11 cellular contexts compared by ENCODE assay signal in genomic region chr1:151061704-151062103, GRCh38. TPM values are rescaled to one million over a fixed set of nuclear protein-coding genes. Genes with fewer than 3 reads are reported as not detected.
DNase-seq lines count a peak whose midpoint lies in the region; ATAC-seq and TF ChIP-seq lines count a peak whose summit lies in the region.
"Had no signal": no experiment of that assay in that cellular context is flagged by ENCODE, and none has a peak within 500 bp of the region (broad histone marks: within the 10 kb centered on the region; RNA-seq: fewer than 3 reads in every experiment).

No MANE protein-coding gene starts in this region.

- peaks cover 37% of the 10 kb centered on the region for H3K4me1 Mint-ChIP-seq in neural progenitor cell

- H3K9me3 ChIP-seq in DOHH2 (ENCODE audit: control insufficient read depth, insufficient read depth, low read length) (no peaks in the 10 kb centered on the region), NT2/D1 (ENCODE audit: insufficient read depth, low read length) (no peaks in the 10 kb centered on the region), endocrine pancreas (ENCODE audit: control insufficient read depth, low read length) (no peaks in the 10 kb centered on the region), neural progenitor cell (ENCODE audit: low read depth) (no peaks in the 10 kb centered on the region)

- peaks cover 5% of the 10 kb centered on the region for H3K27me3 Mint-ChIP-seq in neural progenitor cell (ENCODE audit: insufficient read depth, low read depth)

- peak overlapping the region; percentile 86 for H3K4me3 ChIP-seq in DOHH2 (ENCODE audit: low read length)
- peak overlapping the region; percentile 90 for H3K4me3 ChIP-seq in NT2/D1 (ENCODE audit: insufficient read length, low read depth)
- peak overlapping the region; percentile 88 for H3K4me3 ChIP-seq in endocrine pancreas (ENCODE audit: control insufficient read depth, insufficient read depth, low read length)
- H3K4me3 ChIP-seq in neural progenitor cell: peak overlapping the region; percentile 89

- H4K20me1 ChIP-seq in DOHH2 (ENCODE audit: control insufficient read depth, insufficient read depth, low read depth, low read length): peaks cover 12% of the 10 kb centered on the region; the same call in 1 of the 2 replicates
- peaks cover 30% of the 10 kb centered on the region for H4K20me1 ChIP-seq in neural progenitor cell (ENCODE audit: low read depth)

- H3F3A ChIP-seq in DOHH2 (ENCODE audit: control insufficient read depth, insufficient read depth) (no peaks in the 10 kb centered on the region), neural progenitor cell (ENCODE audit: low read depth) (peaks cover 27% of the 10 kb centered on the region)

- H3K27me3 ChIP-seq in DOHH2 (ENCODE audit: control insufficient read depth, low read length) (no peaks in the 10 kb centered on the region), NT2/D1 (ENCODE audit: insufficient read depth, insufficient read length) (no peaks in the 10 kb centered on the region), endocrine pancreas (ENCODE audit: control insufficient read depth, insufficient read depth, low read length) (no peaks in the 10 kb centered on the region), neural progenitor cell (no peaks in the 10 kb centered on the region)

- no peaks in the 10 kb centered on the region for H3K9me2 ChIP-seq in DOHH2 (replicated peaks; ENCODE audit: control insufficient read depth, low read length)

- no peak for ATAC-seq in GM19328 (IDR thresholded peaks at IDR 0.05; ENCODE audit: unreplicated experiment)

- peak overlapping the region; percentile 88 for H3K4me2 ChIP-seq in DOHH2 (ENCODE audit: low read length)
- peak overlapping the region; percentile 90 for H3K4me2 ChIP-seq in neural progenitor cell

- peaks cover 31% of the 10 kb centered on the region for H3K36me3 Mint-ChIP-seq in neural progenitor cell

- TF ChIP-seq CTCF in DOHH2 (IDR thresholded peaks at IDR 0.05; ENCODE audit: low read depth, low read length, poor library complexity, severe bottlenecking) (no peak), neural progenitor cell (IDR thresholded peaks at IDR 0.05) (no peak)

- H3K9ac ChIP-seq in NT2/D1 (ENCODE audit: insufficient read length, low read depth) (peak overlapping the region; percentile 39), endocrine pancreas (ENCODE audit: control insufficient read depth, insufficient read depth, low read length) (no peak overlapping the region), neural progenitor cell (peak overlapping the region; percentile 31)

- H3K9me3 Mint-ChIP-seq in neural progenitor cell: no peaks in the 10 kb centered on the region

- peak overlapping the region; percentile 93 for H3K4me3 Mint-ChIP-seq in neural progenitor cell

- H2AFZ ChIP-seq in neural progenitor cell (replicated peaks): no peak overlapping the region

- H3K36me3 ChIP-seq in DOHH2 (ENCODE audit: control insufficient read depth, low read length) (peaks cover 23% of the 10 kb centered on the region), NT2/D1 (ENCODE audit: insufficient read depth, insufficient read length, low read length) (peaks cover 44% of the 10 kb centered on the region), endocrine pancreas (ENCODE audit: control insufficient read depth, insufficient read depth, low read length) (no peaks in the 10 kb centered on the region), neural progenitor cell (no peaks in the 10 kb centered on the region)

- peaks cover 48% of the 10 kb centered on the region for H3K79me2 ChIP-seq in DOHH2 (ENCODE audit: control insufficient read depth, low read length)
- H3K79me2 ChIP-seq in neural progenitor cell (ENCODE audit: low read depth): peaks cover 99% of the 10 kb centered on the region

- DNase-seq in NT2/D1 (ENCODE audit: low read depth, low spot score): no peak
- DNase-seq in neural progenitor cell (ENCODE audit: low spot score): no peak
- no peak for DNase-seq in DMS53 treated with DMSO at 0.1 percent for 48 hours (lab: John Stamatoyannopoulos, UW; ENCODE audit: unreplicated experiment)
- no peak for DNase-seq in anterior cingulate cortex (lab: John Stamatoyannopoulos, UW)
- no peak for DNase-seq in germinal center (ENCODE audit: low spot score)
- DNase-seq: activated T-cell treated with anti-CD3 and anti-CD28 coated beads, Interleukin-2, amount 50 U/mL, for 1 hour; NCI-H2029; stimulated activated naive CD4-positive, alpha-beta T cell treated with Interleukin-2 at 50 U/mL for 16 hours had no signal

- H3K4me1 ChIP-seq in DOHH2 (ENCODE audit: control insufficient read depth, low read length) (peaks cover 35% of the 10 kb centered on the region), NT2/D1 (ENCODE audit: insufficient read depth, insufficient read length) (peaks cover 9% of the 10 kb centered on the region), endocrine pancreas (ENCODE audit: control insufficient read depth, insufficient read depth, low read length) (peaks cover 2% of the 10 kb centered on the region), neural progenitor cell (peaks cover 17% of the 10 kb centered on the region)

- H3K27ac ChIP-seq in DOHH2 (ENCODE audit: low read depth, low read length) (no peak overlapping the region), neural progenitor cell (no peak overlapping the region)

- H3K27ac Mint-ChIP-seq in neural progenitor cell: no peak overlapping the region

RNA-seq across cellular contexts. Expression of gene MLLT11, which starts 1.5 kb away (rescaled TPM):
- total RNA-seq in neural progenitor cell (ENCODE audit: low replicate concordance): 27.9 and 37.0 TPM in 2 replicates

RNA-seq across cellular contexts. Expression of gene CDC42SE1, which starts 2.3 kb away (rescaled TPM):
- 50.7 and 54.9 TPM in 2 replicates for total RNA-seq in neural progenitor cell (ENCODE audit: low replicate concordance)

RNA-seq across cellular contexts. Expression of gene GABPB2, which starts 8.9 kb away (rescaled TPM):
- total RNA-seq in neural progenitor cell (ENCODE audit: low replicate concordance): 6.5 and 6.9 TPM in 2 replicates

RNA-seq across cellular contexts. Expression of gene C1orf56, which starts 14.2 kb away (rescaled TPM):
- 2.9 and 5.5 TPM in 2 replicates for total RNA-seq in neural progenitor cell (ENCODE audit: low replicate concordance)

RNA-seq across cellular contexts. Expression of gene BNIPL, which starts 25.3 kb away (rescaled TPM):
- total RNA-seq in neural progenitor cell (ENCODE audit: low replicate concordance): 0.97 and 1.0 TPM in 2 replicates
